16 cellular contexts compared by ENCODE assay signal in the genomic region with DNA sequence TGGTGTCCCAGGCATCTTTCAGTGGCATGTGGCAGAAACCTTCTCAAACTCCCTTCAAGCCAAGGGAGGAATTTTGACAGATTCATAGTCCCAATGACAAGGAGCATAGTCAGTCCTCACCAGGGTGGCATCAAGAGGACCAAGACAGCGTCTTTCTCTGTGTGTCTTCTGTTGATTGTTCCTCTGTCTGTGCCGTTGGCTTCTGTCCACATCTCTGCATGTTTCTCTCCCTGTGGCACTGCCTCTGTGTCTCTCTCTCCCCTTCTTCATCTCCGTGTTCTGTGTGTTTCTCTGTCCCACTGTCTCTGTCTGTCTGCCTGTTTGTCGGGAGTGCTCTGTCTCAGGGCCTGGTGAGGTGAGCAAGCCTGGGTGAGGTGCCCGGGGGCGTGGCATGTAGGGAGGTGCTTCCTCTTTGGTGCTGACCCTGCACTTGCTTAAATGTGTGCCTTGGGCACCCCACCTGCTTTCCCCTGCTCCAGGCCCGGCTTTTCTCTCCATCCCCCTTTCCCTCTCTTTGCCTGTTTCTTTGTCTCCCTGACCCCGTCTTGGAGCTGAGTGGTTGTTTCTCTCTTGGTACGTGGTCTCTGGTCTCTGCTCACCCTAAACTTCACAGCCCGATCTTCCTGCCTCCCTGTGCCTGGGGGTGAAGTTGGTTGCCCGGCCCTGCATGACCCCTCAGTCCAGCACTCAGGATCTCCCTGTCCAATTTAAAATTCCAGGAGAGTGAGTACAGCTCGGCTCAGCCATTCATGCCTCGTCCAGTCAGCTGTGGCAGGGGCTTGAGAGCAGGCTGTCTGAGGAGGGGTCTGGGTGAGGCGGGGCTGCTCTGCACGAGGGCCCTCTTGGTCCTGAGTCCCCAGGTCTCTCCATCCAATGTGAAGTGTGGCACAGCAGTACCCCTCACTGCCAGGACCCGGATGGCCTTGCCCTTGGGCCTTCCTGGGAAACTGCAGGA. TPM values are rescaled to one million over a fixed set of nuclear protein-coding genes. Genes with fewer than 3 reads are reported as not detected.
DNase-seq lines count a peak whose midpoint lies in the region; ATAC-seq and TF ChIP-seq lines count a peak whose summit lies in the region.
"Had no signal": no experiment of that assay in that cellular context is flagged by ENCODE, and none has a peak within 500 bp of the region (broad histone marks: within the 10 kb centered on the region; RNA-seq: fewer than 3 reads in every experiment).

No MANE protein-coding gene starts in this region.

- TF ChIP-seq POLR2A in NB4 (IDR thresholded peaks at IDR 0.05; ENCODE audit: extremely low read depth, insufficient read length) = no peak

- peaks cover 90% of the 10 kb centered on the region for H3K79me2 ChIP-seq in GM23248 (ENCODE audit: insufficient read depth)

- no peak overlapping the region for H3K9ac ChIP-seq in GM23248

- no peak for TF ChIP-seq CTCF in NB4 (IDR thresholded peaks at IDR 0.05; ENCODE audit: low read depth, low read length)
- no peak for TF ChIP-seq CTCF in lower lobe of right lung (IDR thresholded peaks at IDR 0.05)
- TF ChIP-seq CTCF in GM10266 (IDR thresholded peaks at IDR 0.05; ENCODE audit: control insufficient read depth, insufficient read depth, low read depth, missing control alignments) = no peak

- H3K4me2 ChIP-seq in GM23248 (ENCODE audit: unreplicated experiment) = no peak overlapping the region

- no peaks in the 10 kb centered on the region for H3K27me3 ChIP-seq in GM23248 (replicated peaks; ENCODE audit: insufficient read depth)
- H3K27me3 ChIP-seq in lower lobe of right lung (ENCODE audit: low read depth) = no peaks in the 10 kb centered on the region

- no peaks in the 10 kb centered on the region for H3K9me2 ChIP-seq in GM23248 (ENCODE audit: insufficient read depth)

- WGBS in GM23248 (ENCODE audit: low coverage in 1 of 2, low lambda C conversion rate in 2 of 2, missing lambda C conversion rate in 2 of 2), 2 experiments = 73 to 80% methylated on average over 15 to 16 of the region's 16 CpGs

- no peak overlapping the region for H2AFZ ChIP-seq in GM23248

- in situ Hi-C loops in GM23248 (cut with MboI) = loop anchor here (25.0 kb wide), 1 partner anchor 319 kb away; the partner anchor contains the start of gene NEK9

- H3K4me1 ChIP-seq in GM23248 (ENCODE audit: insufficient read depth) = peaks cover 44% of the 10 kb centered on the region
- peaks cover 74% of the 10 kb centered on the region for H3K4me1 ChIP-seq in lower lobe of right lung

- peaks cover 45% of the 10 kb centered on the region for H3F3A ChIP-seq in GM23248 (ENCODE audit: insufficient read depth)

- H4K20me1 ChIP-seq in GM23248 (ENCODE audit: insufficient read depth) = peaks cover 12% of the 10 kb centered on the region; the same call in 1 of the 2 replicates

- peaks cover 13% of the 10 kb centered on the region; the same call in 1 of the 2 replicates for H3K36me3 ChIP-seq in GM23248 (ENCODE audit: low read depth)
- H3K36me3 ChIP-seq in lower lobe of right lung = peaks cover 43% of the 10 kb centered on the region

- ATAC-seq in lower lobe of right lung = no peak

- H3K9me3 ChIP-seq in GM23248 (ENCODE audit: low read depth) (no peaks in the 10 kb centered on the region), lower lobe of right lung (no peaks in the 10 kb centered on the region)

- H3K4me3 ChIP-seq in GM23248 = no peak overlapping the region
- no peak overlapping the region for H3K4me3 ChIP-seq in NB4 (ENCODE audit: low read depth, low read length)
- no peak overlapping the region for H3K4me3 ChIP-seq in lower lobe of right lung

- H3K27ac ChIP-seq in GM23248 (0 out of 2 replicates have a peak overlapping the region, but pooled peaks have one; percentile 60), lower lobe of right lung (peak overlapping the region; percentile 18)

- intact Hi-C loops in lower lobe of right lung (cut with DNase I) = no loop called here

- DNase-seq in GM23248 (no peak), NB4 (ENCODE audit: low read depth) (peak; percentile 22), lower lobe of right lung (peak; percentile 65), renal cortical epithelial cell (ENCODE audit: low read depth) (peak; percentile 25), GM10266 (ENCODE audit: extremely low spot score) (no peak), NCI-H1417 (lab: John Stamatoyannopoulos, UW) (no peak), OCI-M2 (lab: John Stamatoyannopoulos, UW; ENCODE audit: unreplicated experiment) (no peak)
- DNase-seq in stimulated activated CD4-positive, alpha-beta T cell treated with anti-CD3 and anti-CD28 coated beads, Interleukin-1b, Interleukin-23, amount 100 ng/mL, for 48 hours = no peak
- DNase-seq: activated CD4-positive, alpha-beta T cell treated with anti-CD3 and anti-CD28 coated beads for 4 hours; activated naive CD8-positive, alpha-beta T cell treated with anti-CD3 and anti-CD28 coated beads for 36 hours; activated T-cell treated with anti-CD3 and anti-CD28 coated beads for 4 hours; AML-193; DMS 273 treated with DMSO at 0.1 percent for 48 hours; immature natural killer cell; NCI-H82; stimulated activated CD4-positive, alpha-beta T cell treated with anti-CD3 and anti-CD28 coated beads, Interleukin-4, amount 100 ng/mL, for 24 hours had no signal

RNA-seq across cellular contexts. Expression of gene JDP2, which starts 28.5 kb away (rescaled TPM):
- 163 and 174 TPM in 2 replicates for total RNA-seq in GM23248 (2014; rRNA removed; shearing (Covaris generic))
- polyA plus RNA-seq in GM23248 (2016; fragmentation: Nextera tagmentation; extraction: Ambion mirVana) = 20.0 and 21.5 TPM in 2 replicates
- total RNA-seq in lower lobe of right lung (59.2 TPM), renal cortical epithelial cell (27.0 and 36.5 TPM in 2 replicates)

Comparison
In these comparisons a context has a peak if more than half of its experiments do, and no peak if none do; other contexts are left out.
1. DNase-seq: peak in NB4 (single experiment), lower lobe of right lung (single experiment) and renal cortical epithelial cell (single experiment); none in GM23248 (single experiment), GM10266 (single experiment), NCI-H1417 (0 of 3), OCI-M2 (single experiment) and stimulated activated CD4-positive, alpha-beta T cell treated with anti-CD3 and anti-CD28 coated beads, Interleukin-1b, Interleukin-23, amount 100 ng/mL, for 48 hours (single experiment).